Comparison of ENCODE assay signal across 17 cellular contexts in genomic region chr2:7742301-7742700, GRCh38.
A peak's percentile ranks its signal among the peaks of the same experiment; 100 is the strongest.
DNase-seq lines count a peak whose midpoint lies in the region; ATAC-seq, FAIRE-seq and TF ChIP-seq lines count a peak whose summit lies in the region.
"Had no signal": no experiment of that assay in that cellular context is flagged by ENCODE, and none has a peak within 500 bp of the region (broad histone marks: within the 10 kb centered on the region; RNA-seq: fewer than 3 reads in every experiment).

No MANE protein-coding gene starts in this region.

- H3K36me3 ChIP-seq in liver (ENCODE audit: control insufficient read depth in 4 of 4, insufficient read depth in 3 of 4, low read depth in 1 of 4, low read length in 3 of 4), result no peaks in the 10 kb centered on the region
- H3K36me3 ChIP-seq in HepG2 (replicated peaks in 1 of 2; ENCODE audit: control insufficient read depth in 1 of 2, insufficient read depth in 2 of 2, low read length in 2 of 2), result no peaks in the 10 kb centered on the region
- no peaks in the 10 kb centered on the region for H3K36me3 ChIP-seq in GM12878 (ENCODE audit: control insufficient read depth in 2 of 2, insufficient read depth in 2 of 2, low read length in 1 of 2)
- no peaks in the 10 kb centered on the region for H3K36me3 ChIP-seq in right lobe of liver
- H3K36me3 ChIP-seq in esophagus muscularis mucosa, result no peaks in the 10 kb centered on the region
- H3K36me3 ChIP-seq: BE2C, HAP-1 had no signal

- FAIRE-seq in HepG2 (lab: Jason Lieb, UNC) (no peak), GM12878 (lab: Jason Lieb, UNC) (no peak)
- FAIRE-seq: A204.1, D721Med had no signal

- SMC1A ChIA-PET in GM12878 (lab: Charles Lee; ENCODE audit: uncharacterized antibody, unreplicated experiment), result interaction anchor here (1.5 kb wide), 1 partner anchor 11 kb away, joined by 3 read pairs; no protein-coding TSS in a partner anchor

- H3K4me2 ChIP-seq in HepG2 (ENCODE audit: low read depth, low read length) (no peak overlapping the region), GM12878 (ENCODE audit: control insufficient read depth, insufficient read depth) (no peak overlapping the region)

- CTCF ChIA-PET in HepG2 (lab: Yijun Ruan, JAX; ENCODE audit: low intra/inter-chr PET ratio, low total read pairs), result no interaction called here
- CTCF ChIA-PET in GM12878 (lab: Yijun Ruan, JAX), result interaction anchor here (1.0 kb wide), 2 partner anchors 18 to 429 kb away, joined by 3 read pairs; no protein-coding TSS in a partner anchor

- POLR2A ChIA-PET in HepG2 (lab: Yijun Ruan, JAX), result no interaction called here
- POLR2A ChIA-PET in GM12878 (lab: Charles Lee), result no interaction called here

- TF ChIP-seq RAD21 in liver (IDR thresholded peaks at IDR 0.05) (no peak), HepG2 (CRISPR knock-in tag; IDR thresholded peaks at IDR 0.05) (no peak), GM12878 (IDR thresholded peaks at IDR 0.05; ENCODE audit: insufficient read depth, low read depth, low read length) (no peak)

- intact Hi-C loops in HepG2 (cut with micrococcal nuclease; ENCODE audit: unreplicated experiment), result no loop called here
- intact Hi-C loops in GM12878 (cut with micrococcal nuclease; ENCODE audit: unreplicated experiment), result no loop called here
- intact Hi-C loops in right lobe of liver (cut with DNase I), result no loop called here
- intact Hi-C loops in esophagus muscularis mucosa (cut with DNase I), result no loop called here

- H3K27me3 ChIP-seq in liver (ENCODE audit: control insufficient read depth in 4 of 4, insufficient read depth in 4 of 4, low read length in 3 of 4) (no peaks in the 10 kb centered on the region), HepG2 (ENCODE audit: control insufficient read depth in 1 of 2, insufficient read depth in 2 of 2, low read length in 2 of 2) (no peaks in the 10 kb centered on the region), GM12878 (replicated peaks in 1 of 2; ENCODE audit: control insufficient read depth in 2 of 2, insufficient read depth in 2 of 2, low read length in 1 of 2) (no peaks in the 10 kb centered on the region), right lobe of liver (no peaks in the 10 kb centered on the region), esophagus muscularis mucosa (no peaks in the 10 kb centered on the region)
- H3K27me3 ChIP-seq: BE2C had no signal

- no peak overlapping the region for H3K9ac ChIP-seq in liver (ENCODE audit: low read depth in 1 of 2, low read length in 2 of 2)
- H3K9ac ChIP-seq in HepG2 (ENCODE audit: insufficient read depth, low read depth, low read length), result no peak overlapping the region
- H3K9ac ChIP-seq in GM12878 (ENCODE audit: control insufficient read depth, insufficient read depth, low read length), result no peak overlapping the region

- WGBS in liver, result 77% methylated on average over 3 of the region's 3 CpGs
- WGBS in HepG2 (ENCODE audit: low lambda C conversion rate), result 2% methylated on average over 3 of the region's 3 CpGs
- WGBS in GM12878 (ENCODE audit: insufficient coverage, insufficient replicate concordance, low lambda C conversion rate, missing lambda C conversion rate), result 0% methylated on average over 3 of the region's 3 CpGs
- 69% methylated on average over 3 of the region's 3 CpGs for WGBS in right lobe of liver (ENCODE audit: insufficient coverage, low coverage, low lambda C conversion rate, missing lambda C conversion rate)
- 79% methylated on average over 3 of the region's 3 CpGs for WGBS in esophagus muscularis mucosa

- DNase-seq in HepG2 (ENCODE audit: low spot score) (no peak), GM12878 (ENCODE audit: low read depth, low spot score) (no peak), right lobe of liver (no peak), esophagus muscularis mucosa (ENCODE audit: extremely low spot score) (no peak), NCI-H82 (lab: John Stamatoyannopoulos, UW) (no peak)
- DNase-seq: ACHN; BE2C; C1 segment of cervical spinal cord; Caco-2; CD4-positive, CD25-positive, alpha-beta regulatory T cell; DMS79; GDM1 had no signal

- H3K4me3 ChIP-seq in liver (ENCODE audit: low read depth in 1 of 3, low read length in 3 of 3), result no peak overlapping the region
- no peak overlapping the region for H3K4me3 ChIP-seq in HepG2 (replicated peaks in 1 of 3; ENCODE audit: insufficient read depth in 1 of 3, low read depth in 2 of 3, low read length in 3 of 3)
- H3K4me3 ChIP-seq in GM12878, result no peak overlapping the region
- no peak overlapping the region for H3K4me3 ChIP-seq in right lobe of liver
- H3K4me3 ChIP-seq in esophagus muscularis mucosa, result no peak overlapping the region
- H3K4me3 ChIP-seq: HAP-1 had no signal

- no TSS peak for BruUV-seq in HepG2 (replicated peaks; lab: Mats Ljungman, UMichigan)
- no TSS peak for BruUV-seq in GM12878 (replicated peaks; lab: Mats Ljungman, UMichigan)

- H3K4me1 ChIP-seq in liver (ENCODE audit: control insufficient read depth in 4 of 4, insufficient read depth in 4 of 4, low read length in 3 of 4) (peaks cover 1 to 29% (median 14%) of the 10 kb centered on the region in 4 donors), HepG2 (ENCODE audit: insufficient read depth, low read length) (no peaks in the 10 kb centered on the region), GM12878 (ENCODE audit: control insufficient read depth, insufficient read depth, low read length) (no peaks in the 10 kb centered on the region), right lobe of liver (peaks cover 0 to 10% (median 0%) of the 10 kb centered on the region in 4 donors), esophagus muscularis mucosa (no peaks in the 10 kb centered on the region)
- H3K4me1 ChIP-seq: BE2C, Caco-2, HAP-1 had no signal

- TF ChIP-seq CTCF in liver (IDR thresholded peaks at IDR 0.05; ENCODE audit: low read depth, low read length, missing input control) (no peak), HepG2 (CRISPR knock-in tag; IDR thresholded peaks at IDR 0.05) (no peak), GM12878 (IDR thresholded peaks at IDR 0.05 in 2 of 3, conservative IDR thresholded peaks at IDR 0.05 in 1 of 3; ENCODE audit: control insufficient read depth in 2 of 3, extremely low read depth in 1 of 3, insufficient read depth in 1 of 3, low read depth in 3 of 3, low read length in 3 of 3) (no peak), right lobe of liver (IDR thresholded peaks at IDR 0.05) (no peak), esophagus muscularis mucosa (IDR thresholded peaks at IDR 0.05) (no peak)

- TF ChIP-seq POLR2A in HepG2 (IDR thresholded peaks at IDR 0.05; ENCODE audit: insufficient read depth in 1 of 2, low read depth in 2 of 2, low read length in 2 of 2), result no peak
- no peak for TF ChIP-seq POLR2A in GM12878 (IDR thresholded peaks at IDR 0.05; ENCODE audit: low read depth, low read length)
- TF ChIP-seq POLR2A in right lobe of liver (IDR thresholded peaks at IDR 0.05), result no peak
- TF ChIP-seq POLR2A in esophagus muscularis mucosa (IDR thresholded peaks at IDR 0.05; ENCODE audit: low read depth), result no peak

- H3K9me3 ChIP-seq in liver (ENCODE audit: control insufficient read depth in 4 of 4, low read length in 3 of 4), result no peaks in the 10 kb centered on the region
- no peaks in the 10 kb centered on the region for H3K9me3 ChIP-seq in HepG2 (ENCODE audit: low read length)
- peaks cover 7% of the 10 kb centered on the region; the same call in 1 of the 3 replicates for H3K9me3 ChIP-seq in GM12878 (replicated peaks; ENCODE audit: control insufficient read depth, insufficient read depth, low read length)
- H3K9me3 ChIP-seq in right lobe of liver, result no peaks in the 10 kb centered on the region
- H3K9me3 ChIP-seq in esophagus muscularis mucosa, result no peaks in the 10 kb centered on the region
- H3K9me3 ChIP-seq: BE2C, Caco-2, HAP-1 had no signal

- ATAC-seq in HepG2 (no peak), GM12878 (peak; percentile 28), right lobe of liver (peak; percentile 71 to 80 (median 78)), GM18498 (IDR thresholded peaks at IDR 0.05; ENCODE audit: unreplicated experiment) (no peak)

- no peaks in the 10 kb centered on the region for H3K79me2 ChIP-seq in HepG2 (ENCODE audit: insufficient read depth, low read length)
- no peaks in the 10 kb centered on the region for H3K79me2 ChIP-seq in GM12878 (ENCODE audit: control insufficient read depth, insufficient read depth, low read length)

- RAD21 ChIA-PET in GM12878 (lab: Charles Lee; ENCODE audit: unreplicated experiment), result no interaction called here

- H4K20me1 ChIP-seq in HepG2 (ENCODE audit: insufficient read depth, low read length) (no peaks in the 10 kb centered on the region), GM12878 (ENCODE audit: control insufficient read depth, insufficient read depth) (no peaks in the 10 kb centered on the region)

- H3K27ac ChIP-seq in liver (ENCODE audit: low read depth in 1 of 2, low read length in 2 of 2) (no peak overlapping the region), HepG2 (ENCODE audit: extremely low read length, insufficient read depth, low read length) (no peak overlapping the region), GM12878 (ENCODE audit: control insufficient read depth, insufficient read depth) (no peak overlapping the region), right lobe of liver (no peak overlapping the region), esophagus muscularis mucosa (replicated peaks in 1 of 4) (no peak overlapping the region)

- TF ChIP-seq EP300 in HepG2 (IDR thresholded peaks at IDR 0.05; ENCODE audit: low read depth in 2 of 2, low read length in 2 of 2), result no peak
- no peak for TF ChIP-seq EP300 in HepG2 (CRISPR knock-in tag; IDR thresholded peaks at IDR 0.05; ENCODE audit: borderline replicate concordance)
- TF ChIP-seq EP300 in GM12878 (IDR thresholded peaks at IDR 0.05; ENCODE audit: borderline replicate concordance in 1 of 2, control insufficient read depth in 1 of 2, low read depth in 2 of 2, low read length in 2 of 2), result no peak
- no peak for TF ChIP-seq EP300 in esophagus muscularis mucosa (IDR thresholded peaks at IDR 0.05)

- in situ Hi-C loops in HepG2 (cut with HindIII; ENCODE audit: extremely low pct_ligation_motif_present, low pct_unique_long_range_greater_than_20kb) (no loop called here), GM12878 (cut with MboI) (no loop called here)

- H2AFZ ChIP-seq in HepG2 (ENCODE audit: low read length) (no peak overlapping the region), GM12878 (ENCODE audit: control insufficient read depth, low read depth, low read length) (no peak overlapping the region)

TF ChIP-seq in liver, 16 proteins besides CTCF, POLR2A, EP300 and RAD21 (continues in another document):
- TF ChIP-seq GABPA (IDR thresholded peaks at IDR 0.05 in 1 of 2, conservative IDR thresholded peaks at IDR 0.05 in 1 of 2) (no peak), SP1 (IDR thresholded peaks at IDR 0.05) (no peak)

TF ChIP-seq in GM12878, 131 proteins besides CTCF, POLR2A, EP300 and RAD21 (continues in another document):
- TF ChIP-seq EGR1 (IDR thresholded peaks at IDR 0.05; ENCODE audit: borderline replicate concordance in 1 of 2, low read depth in 2 of 2, low read length in 2 of 2) (no peak), ETV6 (conservative IDR thresholded peaks at IDR 0.05 in 1 of 2, IDR thresholded peaks at IDR 0.05 in 1 of 2; ENCODE audit: borderline replicate concordance in 1 of 2, low read depth in 1 of 2) (no peak), MYB (IDR thresholded peaks at IDR 0.05; ENCODE audit: borderline replicate concordance, low read depth, low read length) (no peak), ZNF274 (IDR thresholded peaks at IDR 0.05; ENCODE audit: insufficient read depth, insufficient read length) (no peak), CHD1 (IDR thresholded peaks at IDR 0.05; ENCODE audit: low read depth, low read length) (no peak)

Comparison
In these comparisons a context has a peak if more than half of its experiments do, and no peak if none do; other contexts are left out.
1. ATAC-seq: peak in GM12878 (single experiment) and right lobe of liver (4 of 4); none in HepG2 (single experiment) and GM18498 (single experiment).